In the genomic region with DNA sequence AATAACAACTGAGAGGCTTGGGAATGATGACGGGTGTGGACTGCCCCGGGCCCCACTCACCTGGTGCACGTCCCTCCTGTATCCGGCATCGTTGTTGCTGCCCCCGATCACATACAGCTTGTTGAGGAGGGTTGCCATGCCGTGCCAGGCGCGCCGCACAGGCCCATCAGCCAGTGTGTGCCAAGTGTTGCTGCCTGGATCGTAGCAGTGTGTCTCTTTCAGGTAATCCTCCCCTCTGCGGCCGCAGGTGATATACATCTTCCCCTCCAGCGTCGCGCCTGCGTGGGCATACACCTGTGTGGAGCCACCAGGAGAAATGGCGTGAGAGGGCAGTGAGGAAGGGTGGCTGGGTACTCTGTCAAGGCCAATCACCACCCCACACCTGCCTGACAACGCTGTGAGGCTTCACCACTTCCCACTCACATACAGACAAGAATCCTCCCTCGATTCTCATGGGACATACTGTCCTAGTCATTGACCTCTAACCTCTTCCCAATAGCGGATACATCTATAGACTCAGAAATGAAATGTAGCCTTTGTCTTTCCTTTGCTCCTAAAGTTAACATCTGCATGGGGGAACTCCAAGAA, we compare ENCODE assay signal across 29 cellular contexts.
"Had no signal": no experiment of that assay in that cellular context is flagged by ENCODE, and none has a peak within 500 bp of the region (broad histone marks: within the 10 kb centered on the region; RNA-seq: fewer than 3 reads in every experiment).

No MANE protein-coding gene starts in this region.

- FAIRE-seq: keratinocyte had no signal

- H3K4me3 Mint-ChIP-seq: activated CD4-positive, alpha-beta T cell treated with anti-CD3 and anti-CD28 coated beads for 36 hours; activated naive CD4-positive, alpha-beta T cell treated with anti-CD3 and anti-CD28 coated beads for 36 hours; activated naive CD8-positive, alpha-beta T cell treated with anti-CD3 and anti-CD28 coated beads for 36 hours; activated T-cell treated with anti-CD3 and anti-CD28 coated beads, Interleukin-2, amount 50 U/mL, for 72 hours; brain; endodermal cell; memory B cell; naive thymus-derived CD8-positive, alpha-beta T cell; neural progenitor cell; stimulated activated naive CD8-positive, alpha-beta T cell treated with anti-CD3 and anti-CD28 coated beads, Interleukin-15, Interleukin-2, amounts not matched to agents 100 ng/mL and 50 ng/mL, for 24 hours; type B pancreatic cell had no signal

- H3K4me1 ChIP-seq: adrenal gland, ascending aorta, gastrocnemius medialis, neural progenitor cell, right lobe of liver had no signal

- H3K9me3 Mint-ChIP-seq: activated naive CD4-positive, alpha-beta T cell treated with anti-CD3 and anti-CD28 coated beads for 36 hours; activated naive CD8-positive, alpha-beta T cell treated with anti-CD3 and anti-CD28 coated beads for 36 hours; activated T-cell treated with anti-CD3 and anti-CD28 coated beads, Interleukin-2, amount 50 U/mL, for 72 hours; endodermal cell; memory B cell; naive thymus-derived CD8-positive, alpha-beta T cell; neural progenitor cell; stimulated activated naive CD8-positive, alpha-beta T cell treated with anti-CD3 and anti-CD28 coated beads, Interleukin-15, Interleukin-2, amounts not matched to agents 100 ng/mL and 50 ng/mL, for 24 hours; type B pancreatic cell had no signal

- H3K9ac ChIP-seq: neural progenitor cell had no signal

- ATAC-seq: activated CD4-positive, alpha-beta T cell treated with anti-CD3 and anti-CD28 coated beads for 36 hours; activated T-cell treated with anti-CD3 and anti-CD28 coated beads, Interleukin-2, amount 50 U/mL, for 72 hours; gastrocnemius medialis; left colon; naive thymus-derived CD8-positive, alpha-beta T cell; right lobe of liver had no signal

- H3K27me3 Mint-ChIP-seq: activated CD4-positive, alpha-beta T cell treated with anti-CD3 and anti-CD28 coated beads for 36 hours; activated naive CD8-positive, alpha-beta T cell treated with anti-CD3 and anti-CD28 coated beads for 36 hours; brain; memory B cell; naive thymus-derived CD8-positive, alpha-beta T cell; stimulated activated naive CD8-positive, alpha-beta T cell treated with anti-CD3 and anti-CD28 coated beads, Interleukin-15, Interleukin-2, amounts not matched to agents 100 ng/mL and 50 ng/mL, for 24 hours; type B pancreatic cell had no signal

- H3K27me3 ChIP-seq: adrenal gland, ascending aorta, cardiac muscle cell, gastrocnemius medialis, neural progenitor cell, right lobe of liver, vagina had no signal

- H3K4me1 Mint-ChIP-seq: brain, endodermal cell, memory B cell, neural progenitor cell had no signal

- H3K9me3 ChIP-seq: adrenal gland, ascending aorta, gastrocnemius medialis, right lobe of liver, thoracic aorta, vagina had no signal

- H3K27ac ChIP-seq: adrenal gland, ascending aorta, cardiac muscle cell, epithelial cell of prostate, gastrocnemius medialis, neural progenitor cell, right lobe of liver, thoracic aorta, vagina had no signal

- DNase-seq: activated CD4-positive, alpha-beta T cell treated with anti-CD3 and anti-CD28 coated beads for 36 hours; activated CD4-positive, alpha-beta T cell treated with anti-CD3 and anti-CD28 coated beads, Interleukin-2, amount 50 U/mL, for 4 hours; activated CD4-positive, CD25-positive, alpha-beta regulatory T cell; activated naive CD4-positive, alpha-beta T cell treated with anti-CD3 and anti-CD28 coated beads for 36 hours; activated naive CD8-positive, alpha-beta T cell treated with anti-CD3 and anti-CD28 coated beads for 36 hours; activated T-cell treated with anti-CD3 and anti-CD28 coated beads for 4 hours; activated T-cell treated with anti-CD3 and anti-CD28 coated beads, Interleukin-2, amount 50 U/mL, for 72 hours; adrenal gland; cortex of kidney; gastrocnemius medialis; hippocampal formation; left colon; naive thymus-derived CD8-positive, alpha-beta T cell; stimulated activated CD4-positive, alpha-beta T cell treated with anti-CD3 and anti-CD28 coated beads, Interleukin-12 subunit alpha, Interleukin-12 subunit beta, amount 100 ng/mL, for 4 hours; stimulated activated CD4-positive, alpha-beta T cell treated with anti-CD3 and anti-CD28 coated beads, Interleukin-4, amount 100 ng/mL, for 1 hour; T-helper 1 cell had no signal

- H3K27ac Mint-ChIP-seq: activated CD4-positive, alpha-beta T cell treated with anti-CD3 and anti-CD28 coated beads for 36 hours; activated naive CD4-positive, alpha-beta T cell treated with anti-CD3 and anti-CD28 coated beads for 36 hours; activated naive CD8-positive, alpha-beta T cell treated with anti-CD3 and anti-CD28 coated beads for 36 hours; activated T-cell treated with anti-CD3 and anti-CD28 coated beads, Interleukin-2, amount 50 U/mL, for 72 hours; endodermal cell; memory B cell; neural progenitor cell; stimulated activated naive CD8-positive, alpha-beta T cell treated with anti-CD3 and anti-CD28 coated beads, Interleukin-15, Interleukin-2, amounts not matched to agents 100 ng/mL and 50 ng/mL, for 24 hours; type B pancreatic cell had no signal

- H3K36me3 Mint-ChIP-seq: activated naive CD8-positive, alpha-beta T cell treated with anti-CD3 and anti-CD28 coated beads for 36 hours had no signal

- H3K4me3 ChIP-seq: adrenal gland, ascending aorta, cardiac muscle cell, gastrocnemius medialis, neural progenitor cell, right lobe of liver, thoracic aorta, vagina had no signal

- H3K36me3 ChIP-seq: neural progenitor cell, right lobe of liver had no signal
